ENCODE assay signal across 1 cellular context in the genomic region with DNA sequence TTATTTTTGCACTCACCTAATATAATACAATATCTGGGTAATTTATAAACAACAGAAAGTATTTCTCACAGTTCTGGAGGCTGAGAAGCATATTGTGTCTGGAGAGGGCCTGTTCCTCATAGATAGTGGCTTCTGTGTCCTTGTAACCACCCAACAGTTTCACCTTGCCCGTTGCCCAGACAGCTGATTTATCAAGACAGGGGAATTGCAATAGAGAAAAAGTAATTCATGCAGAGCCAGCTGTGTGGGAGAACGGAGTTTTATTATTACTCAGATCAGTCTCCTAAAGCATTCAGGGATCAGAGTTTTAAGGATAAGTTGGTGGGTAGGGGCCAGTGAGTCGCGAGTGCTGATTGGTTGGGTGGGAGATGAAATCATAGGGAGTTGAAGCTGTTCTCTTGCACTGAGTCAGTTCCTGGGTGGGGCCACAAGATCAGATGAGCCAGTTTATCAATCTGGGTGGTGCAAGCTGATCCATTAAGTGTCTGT.
TF ChIP-seq lines count a peak whose summit lies in the region.

No MANE protein-coding gene starts in this region.

TF ChIP-seq in HCT116, 20 proteins besides CTCF, POLR2A, EP300 and RAD21 (continued from another document):
- TF ChIP-seq, protein P1, sequence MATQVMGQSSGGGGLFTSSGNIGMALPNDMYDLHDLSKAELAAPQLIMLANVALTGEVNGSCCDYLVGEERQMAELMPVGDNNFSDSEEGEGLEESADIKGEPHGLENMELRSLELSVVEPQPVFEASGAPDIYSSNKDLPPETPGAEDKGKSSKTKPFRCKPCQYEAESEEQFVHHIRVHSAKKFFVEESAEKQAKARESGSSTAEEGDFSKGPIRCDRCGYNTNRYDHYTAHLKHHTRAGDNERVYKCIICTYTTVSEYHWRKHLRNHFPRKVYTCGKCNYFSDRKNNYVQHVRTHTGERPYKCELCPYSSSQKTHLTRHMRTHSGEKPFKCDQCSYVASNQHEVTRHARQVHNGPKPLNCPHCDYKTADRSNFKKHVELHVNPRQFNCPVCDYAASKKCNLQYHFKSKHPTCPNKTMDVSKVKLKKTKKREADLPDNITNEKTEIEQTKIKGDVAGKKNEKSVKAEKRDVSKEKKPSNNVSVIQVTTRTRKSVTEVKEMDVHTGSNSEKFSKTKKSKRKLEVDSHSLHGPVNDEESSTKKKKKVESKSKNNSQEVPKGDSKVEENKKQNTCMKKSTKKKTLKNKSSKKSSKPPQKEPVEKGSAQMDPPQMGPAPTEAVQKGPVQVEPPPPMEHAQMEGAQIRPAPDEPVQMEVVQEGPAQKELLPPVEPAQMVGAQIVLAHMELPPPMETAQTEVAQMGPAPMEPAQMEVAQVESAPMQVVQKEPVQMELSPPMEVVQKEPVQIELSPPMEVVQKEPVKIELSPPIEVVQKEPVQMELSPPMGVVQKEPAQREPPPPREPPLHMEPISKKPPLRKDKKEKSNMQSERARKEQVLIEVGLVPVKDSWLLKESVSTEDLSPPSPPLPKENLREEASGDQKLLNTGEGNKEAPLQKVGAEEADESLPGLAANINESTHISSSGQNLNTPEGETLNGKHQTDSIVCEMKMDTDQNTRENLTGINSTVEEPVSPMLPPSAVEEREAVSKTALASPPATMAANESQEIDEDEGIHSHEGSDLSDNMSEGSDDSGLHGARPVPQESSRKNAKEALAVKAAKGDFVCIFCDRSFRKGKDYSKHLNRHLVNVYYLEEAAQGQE (IDR thresholded peaks at IDR 0.05; ENCODE audit: low read depth), result no peak
- TF ChIP-seq ZFX (IDR thresholded peaks at IDR 0.05), result no peak
- no peak for TF ChIP-seq POLR2AphosphoS5 (IDR thresholded peaks at IDR 0.05; ENCODE audit: low read depth, low read length)
- no peak for TF ChIP-seq CBX3 (IDR thresholded peaks at IDR 0.05; ENCODE audit: low read depth)
- no peak for TF ChIP-seq SP1 (IDR thresholded peaks at IDR 0.05; ENCODE audit: low read depth)
